ENCODE assay signal across 18 cellular contexts in the genomic region with DNA sequence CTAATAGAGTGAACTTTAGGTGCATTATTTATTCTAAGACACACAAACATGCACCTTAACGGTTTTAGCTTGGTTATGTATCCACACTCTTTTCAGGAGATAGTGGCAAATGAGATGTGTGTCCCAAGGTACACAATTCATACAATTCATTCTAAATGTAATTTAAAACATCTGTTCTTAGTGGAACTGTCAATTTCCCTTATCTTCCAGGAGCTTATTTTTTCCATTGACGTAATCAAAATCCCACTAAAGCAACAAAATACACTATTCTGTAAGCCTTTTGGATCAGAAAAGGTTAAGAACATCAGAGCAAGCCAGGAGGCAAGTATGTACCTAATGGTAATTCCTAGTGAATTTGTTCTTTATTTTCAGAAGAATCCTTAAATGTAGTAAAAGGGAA.
"Had no signal": no experiment of that assay in that cellular context is flagged by ENCODE, and none has a peak within 500 bp of the region (broad histone marks: within the 10 kb centered on the region; RNA-seq: fewer than 3 reads in every experiment).

No MANE protein-coding gene starts in this region.

- H3K27ac ChIP-seq: foreskin keratinocyte, left ventricle myocardium inferior, neural progenitor cell had no signal

- H3K4me1 Mint-ChIP-seq: neural progenitor cell had no signal

- ATAC-seq: activated CD4-positive, alpha-beta T cell treated with anti-CD3 and anti-CD28 coated beads for 36 hours; foreskin keratinocyte; stimulated activated naive CD8-positive, alpha-beta T cell treated with anti-CD3 and anti-CD28 coated beads, Interleukin-15, amount 100 ng/mL, for 72 hours had no signal

- H3K4me2 ChIP-seq: neural progenitor cell had no signal

- H3K36me3 Mint-ChIP-seq: activated naive CD8-positive, alpha-beta T cell; neural progenitor cell had no signal

- H3K4me3 ChIP-seq: dorsolateral prefrontal cortex, left ventricle myocardium inferior, neural progenitor cell, suprapubic skin, transverse colon had no signal

- H3K9me3 Mint-ChIP-seq: activated CD4-positive, alpha-beta memory T cell treated with anti-CD3 and anti-CD28 coated beads for 36 hours; activated T-helper 1 cell treated with anti-CD3 and anti-CD28 coated beads, Interleukin-12 subunit alpha, Interleukin-12 subunit beta, Interleukin-2, Interleukin-4 antibody, amounts not matched to agents 30 ng/mL and 10 ng/mL and 1 ng/mL, durations not matched to agents 14 hours and 24 hours and 36 hours; neural progenitor cell; stimulated activated naive CD8-positive, alpha-beta T cell treated with anti-CD3 and anti-CD28 coated beads, Interleukin-15, amount 100 ng/mL, for 72 hours had no signal

- H3K36me3 ChIP-seq: neural progenitor cell, suprapubic skin had no signal

- H3K27me3 ChIP-seq: dorsolateral prefrontal cortex, foreskin keratinocyte, neural progenitor cell, suprapubic skin, transverse colon had no signal

- DNase-seq: activated CD4-positive, alpha-beta memory T cell treated with anti-CD3 and anti-CD28 coated beads for 36 hours; activated CD4-positive, alpha-beta T cell treated with anti-CD3 and anti-CD28 coated beads for 36 hours; activated T-cell treated with anti-CD3 and anti-CD28 coated beads for 4 hours; amniotic stem cell; caudate nucleus; dorsolateral prefrontal cortex; foreskin keratinocyte; hypothalamus; left ventricle myocardium inferior; mammary epithelial cell; stimulated activated naive CD8-positive, alpha-beta T cell treated with anti-CD3 and anti-CD28 coated beads, Interleukin-15, amount 100 ng/mL, for 72 hours; T-helper 2 cell had no signal

- H3K27me3 Mint-ChIP-seq: activated CD4-positive, alpha-beta memory T cell treated with anti-CD3 and anti-CD28 coated beads for 36 hours; activated CD4-positive, alpha-beta T cell treated with anti-CD3 and anti-CD28 coated beads for 36 hours; activated naive CD8-positive, alpha-beta T cell; progenitor cell of endocrine pancreas; stimulated activated naive CD8-positive, alpha-beta T cell treated with anti-CD3 and anti-CD28 coated beads, Interleukin-15, amount 100 ng/mL, for 72 hours had no signal

- H3K9me3 ChIP-seq: left ventricle myocardium inferior, suprapubic skin, transverse colon had no signal

- H3K27ac Mint-ChIP-seq: activated CD4-positive, alpha-beta memory T cell treated with anti-CD3 and anti-CD28 coated beads for 36 hours; activated CD4-positive, alpha-beta T cell treated with anti-CD3 and anti-CD28 coated beads for 36 hours; activated naive CD8-positive, alpha-beta T cell; activated T-helper 1 cell treated with anti-CD3 and anti-CD28 coated beads, Interleukin-12 subunit alpha, Interleukin-12 subunit beta, Interleukin-2, Interleukin-4 antibody, amounts not matched to agents 30 ng/mL and 10 ng/mL and 1 ng/mL, durations not matched to agents 14 hours and 24 hours and 36 hours; neural progenitor cell; progenitor cell of endocrine pancreas; stimulated activated naive CD8-positive, alpha-beta T cell treated with anti-CD3 and anti-CD28 coated beads, Interleukin-15, amount 100 ng/mL, for 72 hours had no signal

- H3K9ac ChIP-seq: neural progenitor cell had no signal

- H3K4me3 Mint-ChIP-seq: activated CD4-positive, alpha-beta memory T cell treated with anti-CD3 and anti-CD28 coated beads for 36 hours; activated CD4-positive, alpha-beta T cell treated with anti-CD3 and anti-CD28 coated beads for 36 hours; activated naive CD8-positive, alpha-beta T cell; activated T-helper 1 cell treated with anti-CD3 and anti-CD28 coated beads, Interleukin-12 subunit alpha, Interleukin-12 subunit beta, Interleukin-2, Interleukin-4 antibody, amounts not matched to agents 30 ng/mL and 10 ng/mL and 1 ng/mL, durations not matched to agents 14 hours and 24 hours and 36 hours; neural progenitor cell; stimulated activated naive CD8-positive, alpha-beta T cell treated with anti-CD3 and anti-CD28 coated beads, Interleukin-15, amount 100 ng/mL, for 72 hours had no signal

- H2AFZ ChIP-seq: neural progenitor cell had no signal
